Comparison of ENCODE assay signal across 14 cellular contexts in genomic region chr10:24825551-24825950, GRCh38.
DNase-seq lines count a peak whose midpoint lies in the region; ATAC-seq and TF ChIP-seq lines count a peak whose summit lies in the region.
"Had no signal": no experiment of that assay in that cellular context is flagged by ENCODE, and none has a peak within 500 bp of the region (broad histone marks: within the 10 kb centered on the region; RNA-seq: fewer than 3 reads in every experiment).

No MANE protein-coding gene starts in this region.

- H3K27me3 Mint-ChIP-seq in activated CD8-positive, alpha-beta T cell treated with anti-CD3 and anti-CD28 coated beads for 36 hours, result no peaks in the 10 kb centered on the region
- no peaks in the 10 kb centered on the region for H3K27me3 Mint-ChIP-seq in activated CD8-positive, alpha-beta T cell treated with anti-CD3 and anti-CD28 coated beads, Interleukin-2, amount 10 ng/mL, durations not matched to agents 7 days and 5 days (ENCODE audit: low read depth)
- no peaks in the 10 kb centered on the region for H3K27me3 Mint-ChIP-seq in effector memory CD8-positive, alpha-beta T cell
- H3K27me3 Mint-ChIP-seq: naive B cell, type B pancreatic cell had no signal

- H3K27ac Mint-ChIP-seq in activated CD8-positive, alpha-beta T cell treated with anti-CD3 and anti-CD28 coated beads for 36 hours, result no peak overlapping the region
- no peak overlapping the region for H3K27ac Mint-ChIP-seq in activated CD8-positive, alpha-beta T cell treated with anti-CD3 and anti-CD28 coated beads, Interleukin-2, amount 10 ng/mL, durations not matched to agents 7 days and 5 days
- H3K27ac Mint-ChIP-seq in effector memory CD8-positive, alpha-beta T cell, result peak overlapping the region; percentile 9 to 41
- H3K27ac Mint-ChIP-seq: type B pancreatic cell had no signal

- BruUV-seq in PC-3 (replicated peaks; lab: Mats Ljungman, UMichigan), result no TSS peak

- no peak overlapping the region for H3K4me3 ChIP-seq in PC-3 (ENCODE audit: low read length)
- no peak overlapping the region for H3K4me3 ChIP-seq in skeletal muscle satellite cell (ENCODE audit: low read length)

- intact Hi-C loops in activated CD8-positive, alpha-beta T cell treated with anti-CD3 and anti-CD28 coated beads for 36 hours (cut with micrococcal nuclease), result no loop called here
- intact Hi-C loops in PC-3 (cut with micrococcal nuclease), result no loop called here

- H3K4me2 ChIP-seq in PC-3 (ENCODE audit: low read length) (peak overlapping the region; percentile 50), skeletal muscle satellite cell (ENCODE audit: low read length) (peak overlapping the region; percentile 60)

- DNase-seq in activated CD8-positive, alpha-beta T cell treated with anti-CD3 and anti-CD28 coated beads for 36 hours, result no peak
- no peak for DNase-seq in activated CD8-positive, alpha-beta T cell treated with anti-CD3 and anti-CD28 coated beads, Interleukin-2, amount 10 ng/mL, durations not matched to agents 7 days and 5 days
- no peak for DNase-seq in PC-3
- no peak for DNase-seq in effector memory CD8-positive, alpha-beta T cell
- DNase-seq in DMS153 treated with DMSO at 0.1 percent for 48 hours (lab: John Stamatoyannopoulos, UW; ENCODE audit: unreplicated experiment), result no peak
- no peak for DNase-seq in GM10266 (ENCODE audit: extremely low spot score)
- no peak for DNase-seq in activated gamma-delta T cell (lab: John Stamatoyannopoulos, UW)
- DNase-seq: activated T-cell treated with anti-CD3 and anti-CD28 coated beads, Interleukin-2, amount 50 U/mL, for 1 hour; H7; naive B cell; NCI-H1417; NCI-H526 had no signal

- peak; percentile 28 for ATAC-seq in activated CD8-positive, alpha-beta T cell treated with anti-CD3 and anti-CD28 coated beads for 36 hours
- ATAC-seq in activated CD8-positive, alpha-beta T cell treated with anti-CD3 and anti-CD28 coated beads, Interleukin-2, amount 10 ng/mL, durations not matched to agents 7 days and 5 days, result no peak
- no peak for ATAC-seq in PC-3
- ATAC-seq in effector memory CD8-positive, alpha-beta T cell (replicated peaks), result peak; percentile 37

- H2AFZ ChIP-seq in PC-3 (ENCODE audit: low read length), result no peak overlapping the region

- TF ChIP-seq CTCF in activated CD8-positive, alpha-beta T cell treated with anti-CD3 and anti-CD28 coated beads for 36 hours (IDR thresholded peaks at IDR 0.05), result no peak
- TF ChIP-seq CTCF in PC-3 (conservative IDR thresholded peaks at IDR 0.05; ENCODE audit: low read depth, low read length) (no peak), GM10266 (IDR thresholded peaks at IDR 0.05; ENCODE audit: control insufficient read depth, insufficient read depth, low read depth, missing control alignments) (no peak)

- H3K36me3 ChIP-seq in PC-3 (ENCODE audit: low read depth, low read length), result no peaks in the 10 kb centered on the region
- H3K36me3 ChIP-seq in skeletal muscle satellite cell (ENCODE audit: insufficient read depth, low read length), result no peaks in the 10 kb centered on the region

- peaks cover 42% of the 10 kb centered on the region for H3K4me1 Mint-ChIP-seq in activated CD8-positive, alpha-beta T cell treated with anti-CD3 and anti-CD28 coated beads for 36 hours (ENCODE audit: low read depth)
- H3K4me1 Mint-ChIP-seq in activated CD8-positive, alpha-beta T cell treated with anti-CD3 and anti-CD28 coated beads, Interleukin-2, amount 10 ng/mL, durations not matched to agents 7 days and 5 days (ENCODE audit: low read depth), result peaks cover 12% of the 10 kb centered on the region
- H3K4me1 Mint-ChIP-seq in effector memory CD8-positive, alpha-beta T cell (ENCODE audit: low read depth in 2 of 2), result peaks cover 11 to 12% of the 10 kb centered on the region in 2 donors
- H3K4me1 Mint-ChIP-seq: naive B cell had no signal

- no peak overlapping the region for H3K27ac ChIP-seq in PC-3 (ENCODE audit: low read length)

- H3K79me2 ChIP-seq in PC-3 (ENCODE audit: low read length), result no peaks in the 10 kb centered on the region

- H3K9me3 ChIP-seq in PC-3 (ENCODE audit: low read length), result no peaks in the 10 kb centered on the region
- no peaks in the 10 kb centered on the region for H3K9me3 ChIP-seq in skeletal muscle satellite cell (replicated peaks; ENCODE audit: low read length)

- CTCF ChIA-PET in activated CD8-positive, alpha-beta T cell treated with anti-CD3 and anti-CD28 coated beads for 36 hours (lab: Charles Lee), result no interaction called here
- CTCF ChIA-PET in activated CD8-positive, alpha-beta T cell treated with anti-CD3 and anti-CD28 coated beads, Interleukin-2, amount 10 ng/mL, durations not matched to agents 7 days and 5 days (lab: Charles Lee), result no interaction called here
- CTCF ChIA-PET in PC-3 (lab: Charles Lee), result no interaction called here

- H3K4me1 ChIP-seq in PC-3 (ENCODE audit: insufficient read depth, low read length) (peaks cover 42% of the 10 kb centered on the region), skeletal muscle satellite cell (ENCODE audit: control insufficient read depth, insufficient read depth, low read length) (peaks cover 26% of the 10 kb centered on the region)

- POLR2A ChIA-PET in activated CD8-positive, alpha-beta T cell treated with anti-CD3 and anti-CD28 coated beads for 36 hours (lab: Charles Lee), result no interaction called here
- POLR2A ChIA-PET in activated CD8-positive, alpha-beta T cell treated with anti-CD3 and anti-CD28 coated beads, Interleukin-2, amount 10 ng/mL, durations not matched to agents 7 days and 5 days (lab: Charles Lee), result no interaction called here
- POLR2A ChIA-PET in PC-3 (lab: Charles Lee; ENCODE audit: unreplicated experiment), result interaction anchor here (0.8 to 1.0 kb wide), 2 partner anchors 78 to 101 kb away, joined by 3 to 4 read pairs; no protein-coding TSS in a partner anchor

- no peaks in the 10 kb centered on the region for H3K36me3 Mint-ChIP-seq in activated CD8-positive, alpha-beta T cell treated with anti-CD3 and anti-CD28 coated beads for 36 hours (ENCODE audit: low read depth)
- no peaks in the 10 kb centered on the region for H3K36me3 Mint-ChIP-seq in activated CD8-positive, alpha-beta T cell treated with anti-CD3 and anti-CD28 coated beads, Interleukin-2, amount 10 ng/mL, durations not matched to agents 7 days and 5 days (ENCODE audit: low read depth)
- H3K36me3 Mint-ChIP-seq in effector memory CD8-positive, alpha-beta T cell (ENCODE audit: insufficient read depth), result peaks cover 4% of the 10 kb centered on the region
- H3K36me3 Mint-ChIP-seq: naive B cell, type B pancreatic cell had no signal

- H3K4me3 Mint-ChIP-seq in activated CD8-positive, alpha-beta T cell treated with anti-CD3 and anti-CD28 coated beads for 36 hours, result no peak overlapping the region
- H3K4me3 Mint-ChIP-seq in activated CD8-positive, alpha-beta T cell treated with anti-CD3 and anti-CD28 coated beads, Interleukin-2, amount 10 ng/mL, durations not matched to agents 7 days and 5 days, result no peak overlapping the region
- peak overlapping the region; percentile 25 to 63 for H3K4me3 Mint-ChIP-seq in effector memory CD8-positive, alpha-beta T cell
- H3K4me3 Mint-ChIP-seq: naive B cell, type B pancreatic cell had no signal

- H3K27me3 ChIP-seq in PC-3 (ENCODE audit: low read length) (no peaks in the 10 kb centered on the region), skeletal muscle satellite cell (ENCODE audit: control insufficient read depth, insufficient read depth, low read length) (no peaks in the 10 kb centered on the region)

- no peaks in the 10 kb centered on the region for H3F3A ChIP-seq in PC-3 (ENCODE audit: low read length, unreplicated experiment)

- H3K9ac ChIP-seq in PC-3 (ENCODE audit: low read length), result no peak overlapping the region
- H3K9ac ChIP-seq in skeletal muscle satellite cell (ENCODE audit: low read depth, low read length), result no peak overlapping the region

- H3K9me3 Mint-ChIP-seq in activated CD8-positive, alpha-beta T cell treated with anti-CD3 and anti-CD28 coated beads for 36 hours, result no peaks in the 10 kb centered on the region
- H3K9me3 Mint-ChIP-seq in activated CD8-positive, alpha-beta T cell treated with anti-CD3 and anti-CD28 coated beads, Interleukin-2, amount 10 ng/mL, durations not matched to agents 7 days and 5 days (ENCODE audit: insufficient read depth), result no peaks in the 10 kb centered on the region
- H3K9me3 Mint-ChIP-seq in effector memory CD8-positive, alpha-beta T cell, result no peaks in the 10 kb centered on the region
- H3K9me3 Mint-ChIP-seq: type B pancreatic cell had no signal

- H4K20me1 ChIP-seq in PC-3 (ENCODE audit: low read length), result no peaks in the 10 kb centered on the region

- no peaks in the 10 kb centered on the region for H3K9me2 ChIP-seq in PC-3 (replicated peaks; ENCODE audit: low read length)

Comparison
In these comparisons a context has a peak if more than half of its experiments do, and no peak if none do; other contexts are left out.
1. ATAC-seq: peak in activated CD8-positive, alpha-beta T cell treated with anti-CD3 and anti-CD28 coated beads for 36 hours (single experiment) and effector memory CD8-positive, alpha-beta T cell (single experiment); none in activated CD8-positive, alpha-beta T cell treated with anti-CD3 and anti-CD28 coated beads, Interleukin-2, amount 10 ng/mL, durations not matched to agents 7 days and 5 days (single experiment) and PC-3 (single experiment).
2. H3K27ac Mint-ChIP-seq: peak in effector memory CD8-positive, alpha-beta T cell (2 of 2); none in activated CD8-positive, alpha-beta T cell treated with anti-CD3 and anti-CD28 coated beads for 36 hours (single experiment) and activated CD8-positive, alpha-beta T cell treated with anti-CD3 and anti-CD28 coated beads, Interleukin-2, amount 10 ng/mL, durations not matched to agents 7 days and 5 days (single experiment).
3. H3K4me3 Mint-ChIP-seq: peak in effector memory CD8-positive, alpha-beta T cell (2 of 2); none in activated CD8-positive, alpha-beta T cell treated with anti-CD3 and anti-CD28 coated beads for 36 hours (single experiment) and activated CD8-positive, alpha-beta T cell treated with anti-CD3 and anti-CD28 coated beads, Interleukin-2, amount 10 ng/mL, durations not matched to agents 7 days and 5 days (single experiment).